ENCODE assay signal across 16 cellular contexts in genomic region chr17:81561494-81561885, GRCh38. TPM values are rescaled to one million over a fixed set of nuclear protein-coding genes. Genes with fewer than 3 reads are reported as not detected.
DNase-seq lines count a peak whose midpoint lies in the region; ATAC-seq, FAIRE-seq and TF ChIP-seq lines count a peak whose summit lies in the region.
"Had no signal": no experiment of that assay in that cellular context is flagged by ENCODE, and none has a peak within 500 bp of the region (broad histone marks: within the 10 kb centered on the region; RNA-seq: fewer than 3 reads in every experiment).

No MANE protein-coding gene starts in this region.

- H3K4me3 ChIP-seq in HepG2 (replicated peaks in 1 of 3; ENCODE audit: insufficient read depth in 1 of 3, low read depth in 2 of 3, low read length in 3 of 3) (no peak overlapping the region), right lobe of liver (no peak overlapping the region), SK-N-MC (no peak overlapping the region), upper lobe of left lung (no peak overlapping the region)
- H3K4me3 ChIP-seq: dorsolateral prefrontal cortex had no signal

- H3K27ac ChIP-seq in HepG2 (ENCODE audit: extremely low read length, insufficient read depth, low read length) = no peak overlapping the region
- H3K27ac ChIP-seq in right lobe of liver = no peak overlapping the region
- peak overlapping the region; percentile 19; the same call in 1 of the 2 replicates for H3K27ac ChIP-seq in SK-N-MC
- H3K27ac ChIP-seq in upper lobe of left lung = peak overlapping the region in 3 of 4 donors; percentile 4 to 18 (median 12)
- H3K27ac ChIP-seq: foreskin keratinocyte had no signal

- H3K9me3 ChIP-seq in HepG2 (ENCODE audit: low read length) (no peaks in the 10 kb centered on the region), right lobe of liver (no peaks in the 10 kb centered on the region), SK-N-MC (ENCODE audit: low read depth, low read length) (no peaks in the 10 kb centered on the region), upper lobe of left lung (no peaks in the 10 kb centered on the region)

- no peak for TF ChIP-seq EP300 in HepG2 (IDR thresholded peaks at IDR 0.05; ENCODE audit: low read depth in 2 of 2, low read length in 2 of 2)
- TF ChIP-seq EP300 in HepG2 (CRISPR knock-in tag; IDR thresholded peaks at IDR 0.05; ENCODE audit: borderline replicate concordance) = no peak
- TF ChIP-seq EP300 in upper lobe of left lung (IDR thresholded peaks at IDR 0.05) = no peak

- no peak overlapping the region for H2AFZ ChIP-seq in HepG2 (ENCODE audit: low read length)

- no peaks in the 10 kb centered on the region for H4K20me1 ChIP-seq in HepG2 (ENCODE audit: insufficient read depth, low read length)

- H3K27me3 ChIP-seq in HepG2 (ENCODE audit: control insufficient read depth in 1 of 2, insufficient read depth in 2 of 2, low read length in 2 of 2) = no peaks in the 10 kb centered on the region
- no peaks in the 10 kb centered on the region for H3K27me3 ChIP-seq in right lobe of liver
- no peaks in the 10 kb centered on the region for H3K27me3 ChIP-seq in upper lobe of left lung
- H3K27me3 ChIP-seq: dorsolateral prefrontal cortex, foreskin keratinocyte had no signal

- H3K4me1 ChIP-seq in HepG2 (ENCODE audit: insufficient read depth, low read length) = peaks cover 9% of the 10 kb centered on the region
- peaks cover 0 to 4% (median 2%) of the 10 kb centered on the region in 4 donors for H3K4me1 ChIP-seq in right lobe of liver
- peaks cover 9 to 20% (median 15%) of the 10 kb centered on the region in 4 donors for H3K4me1 ChIP-seq in upper lobe of left lung

- H3K4me2 ChIP-seq in HepG2 (ENCODE audit: low read depth, low read length) = no peak overlapping the region

- FAIRE-seq in HepG2 (lab: Jason Lieb, UNC) = no peak
- FAIRE-seq: TTC549 had no signal

- no peak for TF ChIP-seq POLR2A in HepG2 (IDR thresholded peaks at IDR 0.05; ENCODE audit: insufficient read depth in 1 of 2, low read depth in 2 of 2, low read length in 2 of 2)
- no peak for TF ChIP-seq POLR2A in right lobe of liver (IDR thresholded peaks at IDR 0.05)
- TF ChIP-seq POLR2A in upper lobe of left lung (IDR thresholded peaks at IDR 0.05) = no peak

- TF ChIP-seq CTCF in HepG2 (CRISPR knock-in tag; IDR thresholded peaks at IDR 0.05) = no peak
- no peak for TF ChIP-seq CTCF in right lobe of liver (IDR thresholded peaks at IDR 0.05)
- no peak for TF ChIP-seq CTCF in upper lobe of left lung (IDR thresholded peaks at IDR 0.05)

- DNase-seq in HepG2 (ENCODE audit: low spot score) (no peak), right lobe of liver (no peak), SK-N-MC (ENCODE audit: low read depth, low spot score) (no peak), fibroblast of peridontal ligament (ENCODE audit: extremely low read depth) (peak; percentile 26), upper lobe of left lung (no peak), HK-2 (ENCODE audit: unreplicated experiment) (no peak)
- DNase-seq in activated naive CD4-positive, alpha-beta T cell treated with anti-CD3 and anti-CD28 coated beads, Interleukin-2, amount 50 U/mL, for 16 hours = no peak
- DNase-seq: activated CD8-positive, alpha-beta T cell treated with anti-CD3 and anti-CD28 coated beads for 36 hours; activated effector memory CD4-positive, alpha-beta T cell treated with Interleukin-2 at 50 U/mL for 16 hours; dorsolateral prefrontal cortex; foreskin keratinocyte; H9; NCI-H1930; NCI-H748 treated with DMSO at 0.1 percent for 48 hours had no signal

- POLR2A ChIA-PET in HepG2 (lab: Yijun Ruan, JAX) = no interaction called here

- TF ChIP-seq RAD21 in HepG2 (CRISPR knock-in tag; IDR thresholded peaks at IDR 0.05) = no peak

- H3K9ac ChIP-seq in HepG2 (ENCODE audit: insufficient read depth, low read depth, low read length) (no peak overlapping the region), SK-N-MC (ENCODE audit: insufficient read length) (no peak overlapping the region)

- no peaks in the 10 kb centered on the region for H3K79me2 ChIP-seq in HepG2 (ENCODE audit: insufficient read depth, low read length)

- no TSS peak for BruUV-seq in HepG2 (replicated peaks; lab: Mats Ljungman, UMichigan)

- ATAC-seq in HepG2 = no peak
- ATAC-seq in right lobe of liver = no peak
- no peak for ATAC-seq in upper lobe of left lung (ENCODE audit: low FRiP score in 2 of 2)
- ATAC-seq in GM19455 (IDR thresholded peaks at IDR 0.05; ENCODE audit: unreplicated experiment) = no peak
- ATAC-seq: activated CD8-positive, alpha-beta T cell treated with anti-CD3 and anti-CD28 coated beads for 36 hours; foreskin keratinocyte had no signal

- WGBS in HepG2 (ENCODE audit: low lambda C conversion rate) = 94% methylated on average over 4 of the region's 4 CpGs
- 83% methylated on average over 4 of the region's 4 CpGs for whole genome bisulfite sequencing in right lobe of liver (ENCODE audit: insufficient coverage, low coverage, low lambda C conversion rate, missing lambda C conversion rate)
- WGBS in upper lobe of left lung, 2 donors = 82 to 88% methylated on average over 4 of the region's 4 CpGs

- H3K36me3 ChIP-seq in HepG2 (replicated peaks in 1 of 2; ENCODE audit: control insufficient read depth in 1 of 2, insufficient read depth in 2 of 2, low read length in 2 of 2) (peaks cover 38 to 74% of the 10 kb centered on the region in 2 experiments), right lobe of liver (peaks cover 0 to 74% (median 38%) of the 10 kb centered on the region in 4 donors), SK-N-MC (ENCODE audit: insufficient read depth, low read length) (peaks cover 84% of the 10 kb centered on the region), upper lobe of left lung (peaks cover 24 to 99% (median 79%) of the 10 kb centered on the region in 4 donors)

- in situ Hi-C loops in HepG2 (cut with HindIII; ENCODE audit: extremely low pct_ligation_motif_present, low pct_unique_long_range_greater_than_20kb) = no loop called here

- intact Hi-C loops in HepG2 (cut with micrococcal nuclease; ENCODE audit: unreplicated experiment) (no loop called here), right lobe of liver (cut with DNase I) (no loop called here)

- CTCF ChIA-PET in HepG2 (lab: Yijun Ruan, JAX; ENCODE audit: low intra/inter-chr PET ratio, low total read pairs) = no interaction called here

RNA-seq across cellular contexts. Expression of gene FAAP100, which starts 9.3 kb away (rescaled TPM):
- total RNA-seq in HepG2 (2016; rRNA removed; fragmentation: Illumina TruSeq; extraction: Trizol) = 13.9 and 20.8 TPM in 2 replicates
- total RNA-seq in HepG2 (2016; cell fraction: cytosol; rRNA removed; fragmentation: Illumina TruSeq; extraction: Trizol; ENCODE audit: low read depth) = 10.4 and 11.2 TPM in 2 replicates
- 11.4 and 20.4 TPM in 2 replicates for total RNA-seq in HepG2 (2016; cell fraction: insoluble cytoplasmic fraction; rRNA removed; fragmentation: Illumina TruSeq; extraction: Trizol)
- 23.6 and 25.4 TPM in 2 replicates for total RNA-seq in HepG2 (2016; cell fraction: membrane; rRNA removed; fragmentation: Illumina TruSeq; extraction: Trizol)
- 19.0 and 22.7 TPM in 2 replicates for total RNA-seq in HepG2 (2016; cell fraction: nucleus; rRNA removed; fragmentation: Illumina TruSeq; extraction: Trizol)
- polyA plus RNA-seq in HepG2 (2011; rRNA removed) = 7.6 and 11.1 TPM in 2 replicates
- 6.5 and 11.8 TPM in 2 replicates for polyA plus RNA-seq in HepG2 (2011; cell fraction: cytosol; rRNA removed)
- 37.4 and 38.6 TPM in 2 replicates for polyA plus RNA-seq in HepG2 (2011; cell fraction: nucleus; rRNA removed)
- polyA plus RNA-seq in HepG2 (2012) = 9.3 and 10.7 TPM in 2 replicates
- 6.1 and 6.4 TPM in 2 replicates for polyA plus RNA-seq in HepG2 (2016; cell fraction: cytosol; fragmentation: Illumina TruSeq; extraction: Trizol; ENCODE audit: low read depth)
- 13.7 and 17.1 TPM in 2 replicates for polyA plus RNA-seq in HepG2 (2016; cell fraction: insoluble cytoplasmic fraction; fragmentation: Illumina TruSeq; extraction: Trizol; ENCODE audit: low read depth)
- 14.4 and 16.7 TPM in 2 replicates for polyA plus RNA-seq in HepG2 (2016; cell fraction: membrane; fragmentation: Illumina TruSeq; extraction: Trizol; ENCODE audit: low read depth)
- 43.7 and 45.9 TPM in 2 replicates for polyA plus RNA-seq in HepG2 (2016; cell fraction: nucleus; fragmentation: Illumina TruSeq; extraction: Trizol; ENCODE audit: insufficient read depth, low read depth)
- 13.6 and 27.9 TPM in 2 replicates for polyA minus RNA-seq in HepG2 (2011; rRNA and poly(A)+ RNA removed; ENCODE audit: low replicate concordance)
- polyA minus RNA-seq in HepG2 (2011; cell fraction: cytosol; rRNA and poly(A)+ RNA removed) = 7.7 and 8.2 TPM in 2 replicates
- 22.8 and 26.2 TPM in 2 replicates for polyA minus RNA-seq in HepG2 (2011; cell fraction: nucleus; rRNA and poly(A)+ RNA removed)
- 10 to 100 TPM; 13.1 to 17.1 (median 15.2) TPM for total RNA-seq in right lobe of liver
- total RNA-seq in upper lobe of left lung = 10 to 100 TPM; 22.0 to 70.2 (median 32.5) TPM

RNA-seq across cellular contexts. Expression of gene FSCN2, which starts 33.3 kb away (rescaled TPM):
- total RNA-seq in HepG2 (2016; rRNA removed; fragmentation: Illumina TruSeq; extraction: Trizol) (not detected in 2 replicates), right lobe of liver (under 1 TPM in 1 of 6 experiments, not detected in 5; 0.22 TPM), upper lobe of left lung (10 to 100 TPM in 1 of 6 donors, 1 to 10 TPM in 5; 2.7 to 37.7 (median 3.9) TPM)
- not detected in 2 replicates for total RNA-seq in HepG2 (2016; cell fraction: cytosol; rRNA removed; fragmentation: Illumina TruSeq; extraction: Trizol; ENCODE audit: low read depth)
- not detected in 2 replicates for total RNA-seq in HepG2 (2016; cell fraction: insoluble cytoplasmic fraction; rRNA removed; fragmentation: Illumina TruSeq; extraction: Trizol)
- total RNA-seq in HepG2 (2016; cell fraction: membrane; rRNA removed; fragmentation: Illumina TruSeq; extraction: Trizol) = not detected in 2 replicates
- total RNA-seq in HepG2 (2016; cell fraction: nucleus; rRNA removed; fragmentation: Illumina TruSeq; extraction: Trizol) = not detected in 2 replicates
- 0.09 and 0.31 TPM in 2 replicates for polyA plus RNA-seq in HepG2 (2011; rRNA removed)
- polyA plus RNA-seq in HepG2 (2011; cell fraction: cytosol; rRNA removed) = 0.17 TPM in 2 replicates
- polyA plus RNA-seq in HepG2 (2011; cell fraction: nucleus; rRNA removed) = 2.2 and 2.8 TPM in 2 replicates
- polyA plus RNA-seq in HepG2 (2012) = 0.11 and 0.17 TPM in 2 replicates
- polyA plus RNA-seq in HepG2 (2016; cell fraction: cytosol; fragmentation: Illumina TruSeq; extraction: Trizol; ENCODE audit: low read depth) = not detected in 2 replicates
- not detected in 2 replicates for polyA plus RNA-seq in HepG2 (2016; cell fraction: insoluble cytoplasmic fraction; fragmentation: Illumina TruSeq; extraction: Trizol; ENCODE audit: low read depth)
- polyA plus RNA-seq in HepG2 (2016; cell fraction: membrane; fragmentation: Illumina TruSeq; extraction: Trizol; ENCODE audit: low read depth) = not detected in 2 replicates
- polyA plus RNA-seq in HepG2 (2016; cell fraction: nucleus; fragmentation: Illumina TruSeq; extraction: Trizol; ENCODE audit: insufficient read depth, low read depth) = not detected in 2 replicates
- 1.5 and 1.9 TPM in 2 replicates for polyA minus RNA-seq in HepG2 (2011; rRNA and poly(A)+ RNA removed; ENCODE audit: low replicate concordance)
- not detected in 2 replicates for polyA minus RNA-seq in HepG2 (2011; cell fraction: cytosol; rRNA and poly(A)+ RNA removed)
- 0.75 and 0.77 TPM in 2 replicates for polyA minus RNA-seq in HepG2 (2011; cell fraction: nucleus; rRNA and poly(A)+ RNA removed)
- total RNA-seq: foreskin keratinocyte had no signal
- polyA plus RNA-seq: foreskin keratinocyte had no signal

RNA-seq across cellular contexts. Expression of gene ACTG1, which starts 48.9 kb away (rescaled TPM):
- total RNA-seq in HepG2 (2016; rRNA removed; fragmentation: Illumina TruSeq; extraction: Trizol) (973 and 1,028 TPM in 2 replicates), right lobe of liver (1,000 to 10,000 TPM in 3 of 6 experiments, 100 to 1,000 TPM in 3; 218 to 2,508 (median 1,326) TPM), upper lobe of left lung (1,000 to 10,000 TPM in 5 of 6 donors, 100 to 1,000 TPM in 1; 902 to 3,864 (median 2,097) TPM)
- total RNA-seq in HepG2 (2016; cell fraction: cytosol; rRNA removed; fragmentation: Illumina TruSeq; extraction: Trizol; ENCODE audit: low read depth) = 361 and 399 TPM in 2 replicates
- total RNA-seq in HepG2 (2016; cell fraction: insoluble cytoplasmic fraction; rRNA removed; fragmentation: Illumina TruSeq; extraction: Trizol) = 848 and 989 TPM in 2 replicates
- 986 and 1,002 TPM in 2 replicates for total RNA-seq in HepG2 (2016; cell fraction: membrane; rRNA removed; fragmentation: Illumina TruSeq; extraction: Trizol)
- 479 and 519 TPM in 2 replicates for total RNA-seq in HepG2 (2016; cell fraction: nucleus; rRNA removed; fragmentation: Illumina TruSeq; extraction: Trizol)
- 1,138 and 1,217 TPM in 2 replicates for polyA plus RNA-seq in HepG2 (2011; rRNA removed)
- polyA plus RNA-seq in HepG2 (2011; cell fraction: cytosol; rRNA removed) = 2,631 and 2,697 TPM in 2 replicates
- polyA plus RNA-seq in HepG2 (2011; cell fraction: nucleus; rRNA removed) = 3,693 and 3,967 TPM in 2 replicates
- polyA plus RNA-seq in HepG2 (2012) = 1,881 and 2,139 TPM in 2 replicates
- 598 and 619 TPM in 2 replicates for polyA plus RNA-seq in HepG2 (2016; cell fraction: cytosol; fragmentation: Illumina TruSeq; extraction: Trizol; ENCODE audit: low read depth)
- polyA plus RNA-seq in HepG2 (2016; cell fraction: insoluble cytoplasmic fraction; fragmentation: Illumina TruSeq; extraction: Trizol; ENCODE audit: low read depth) = 1,358 and 1,713 TPM in 2 replicates
- 1,224 and 1,364 TPM in 2 replicates for polyA plus RNA-seq in HepG2 (2016; cell fraction: membrane; fragmentation: Illumina TruSeq; extraction: Trizol; ENCODE audit: low read depth)
- 1,038 and 1,070 TPM in 2 replicates for polyA plus RNA-seq in HepG2 (2016; cell fraction: nucleus; fragmentation: Illumina TruSeq; extraction: Trizol; ENCODE audit: insufficient read depth, low read depth)
- 750 and 1,581 TPM in 2 replicates for polyA minus RNA-seq in HepG2 (2011; rRNA and poly(A)+ RNA removed; ENCODE audit: low replicate concordance)
- 1,072 and 1,192 TPM in 2 replicates for polyA minus RNA-seq in HepG2 (2011; cell fraction: cytosol; rRNA and poly(A)+ RNA removed)
- polyA minus RNA-seq in HepG2 (2011; cell fraction: nucleus; rRNA and poly(A)+ RNA removed) = 609 and 760 TPM in 2 replicates

Comparison
In these comparisons a context has a peak if more than half of its experiments do, and no peak if none do; other contexts are left out.
1. H3K27ac ChIP-seq: peak in SK-N-MC (single experiment) and upper lobe of left lung (3 of 4); none in HepG2 (single experiment) and right lobe of liver (0 of 3).